Comparison of ENCODE assay signal across 1 cellular context in genomic region chr13:112777637-112778406, GRCh38.
TF ChIP-seq lines count a peak whose summit lies in the region.

No MANE protein-coding gene starts in this region.

TF ChIP-seq in WTC11, 78 proteins besides CTCF, POLR2A, EP300 and RAD21 (continued from another document):
- TF ChIP-seq, protein P1, sequence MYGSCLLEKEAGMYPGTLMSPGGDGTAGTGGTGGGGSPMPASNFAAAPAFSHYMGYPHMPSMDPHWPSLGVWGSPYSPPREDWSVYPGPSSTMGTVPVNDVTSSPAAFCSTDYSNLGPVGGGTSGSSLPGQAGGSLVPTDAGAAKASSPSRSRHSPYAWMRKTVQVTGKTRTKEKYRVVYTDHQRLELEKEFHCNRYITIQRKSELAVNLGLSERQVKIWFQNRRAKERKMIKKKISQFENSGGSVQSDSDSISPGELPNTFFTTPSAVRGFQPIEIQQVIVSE (CRISPR knock-in tag; IDR thresholded peaks at IDR 0.05; ENCODE audit: borderline replicate concordance): no peak
- TF ChIP-seq NFE2L1 (CRISPR knock-in tag; IDR thresholded peaks at IDR 0.05) (no peak), IRF1 (CRISPR knock-in tag; IDR thresholded peaks at IDR 0.05) (no peak), RORB (CRISPR knock-in tag; IDR thresholded peaks at IDR 0.05) (no peak), ZNF423 (CRISPR knock-in tag; IDR thresholded peaks at IDR 0.05) (no peak), E2F1 (CRISPR knock-in tag; IDR thresholded peaks at IDR 0.05) (no peak), OVOL2 (CRISPR knock-in tag; IDR thresholded peaks at IDR 0.05; ENCODE audit: borderline replicate concordance) (no peak), FOXK1 (CRISPR knock-in tag; IDR thresholded peaks at IDR 0.05) (no peak)
- TF ChIP-seq, protein P2, sequence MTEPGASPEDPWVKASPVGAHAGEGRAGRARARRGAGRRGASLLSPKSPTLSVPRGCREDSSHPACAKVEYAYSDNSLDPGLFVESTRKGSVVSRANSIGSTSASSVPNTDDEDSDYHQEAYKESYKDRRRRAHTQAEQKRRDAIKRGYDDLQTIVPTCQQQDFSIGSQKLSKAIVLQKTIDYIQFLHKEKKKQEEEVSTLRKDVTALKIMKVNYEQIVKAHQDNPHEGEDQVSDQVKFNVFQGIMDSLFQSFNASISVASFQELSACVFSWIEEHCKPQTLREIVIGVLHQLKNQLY (CRISPR knock-in tag; IDR thresholded peaks at IDR 0.05): no peak
TF ChIP-seq in WTC11: peak in this region for 0.
